ENCODE assay signal across 15 cellular contexts in the genomic region with DNA sequence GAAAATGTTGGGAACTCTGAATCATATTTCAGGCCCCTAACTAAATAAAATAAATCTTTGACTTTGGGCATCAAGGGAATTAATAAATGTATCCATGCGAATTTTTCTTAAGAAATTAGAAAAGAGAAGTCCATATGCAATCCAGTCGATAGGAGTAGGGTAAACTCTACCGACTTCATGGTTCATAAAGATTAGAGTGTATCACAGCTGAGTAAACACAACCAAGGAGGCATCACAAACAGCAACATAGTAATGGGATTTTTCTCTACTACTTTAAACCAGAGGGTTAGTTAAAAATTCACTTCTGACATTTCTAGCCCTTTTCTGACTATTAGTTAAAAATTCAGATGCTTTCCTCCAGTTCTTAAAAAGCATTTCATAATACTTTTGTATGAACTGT. TPM values are rescaled to one million over a fixed set of nuclear protein-coding genes. Genes with fewer than 3 reads are reported as not detected.
DNase-seq lines count a peak whose midpoint lies in the region; ATAC-seq and TF ChIP-seq lines count a peak whose summit lies in the region.
"Had no signal": no experiment of that assay in that cellular context is flagged by ENCODE, and none has a peak within 500 bp of the region (broad histone marks: within the 10 kb centered on the region; RNA-seq: fewer than 3 reads in every experiment).

No MANE protein-coding gene starts in this region.

- H4K20me1 ChIP-seq in smooth muscle cell (ENCODE audit: low read depth) = peaks cover 98% of the 10 kb centered on the region

- no peak overlapping the region for H3K4me3 ChIP-seq in smooth muscle cell
- H3K4me3 ChIP-seq: Peyer's patch had no signal

- ATAC-seq in HG03442 (IDR thresholded peaks at IDR 0.05; ENCODE audit: unreplicated experiment) (no peak), GM21367 (IDR thresholded peaks at IDR 0.05; ENCODE audit: unreplicated experiment) (no peak)

- no peak overlapping the region for H3K4me2 ChIP-seq in smooth muscle cell

- 62% methylated on average over 3 of the region's 3 CpGs for WGBS in smooth muscle cell (ENCODE audit: low lambda C conversion rate)

- H3K4me1 ChIP-seq in smooth muscle cell (ENCODE audit: low read depth) = peaks cover 58% of the 10 kb centered on the region
- H3K4me1 ChIP-seq: Peyer's patch had no signal

- TF ChIP-seq CTCF in smooth muscle cell (IDR thresholded peaks at IDR 0.05; ENCODE audit: borderline replicate concordance, insufficient read depth, poor library complexity, severe bottlenecking) = no peak

- H3K27me3 ChIP-seq in smooth muscle cell (ENCODE audit: low read depth) = no peaks in the 10 kb centered on the region
- H3K27me3 ChIP-seq: Peyer's patch had no signal

- peak overlapping the region; percentile 9 for H3K27ac ChIP-seq in smooth muscle cell (ENCODE audit: low read depth)
- H3K27ac ChIP-seq: Peyer's patch had no signal

- H3K9me3 ChIP-seq in smooth muscle cell (replicated peaks; ENCODE audit: low read depth) = no peaks in the 10 kb centered on the region
- H3K9me3 ChIP-seq: Peyer's patch had no signal

- H3K36me3 ChIP-seq in smooth muscle cell (ENCODE audit: low read depth) = no peaks in the 10 kb centered on the region
- H3K36me3 ChIP-seq: Peyer's patch had no signal

- no peak overlapping the region for H2AFZ ChIP-seq in smooth muscle cell (ENCODE audit: low read depth)

- DNase-seq in NCI-H345 (lab: John Stamatoyannopoulos, UW) = peak; percentile 39
- DNase-seq in NCI-H345 treated with DMSO at 0.1 percent for 48 hours (lab: John Stamatoyannopoulos, UW; ENCODE audit: unreplicated experiment) = no peak
- peak; percentile 30 to 58 for DNase-seq in NCI-H187 (lab: John Stamatoyannopoulos, UW)
- peak; percentile 68 for DNase-seq in left kidney (ENCODE audit: low read depth, low spot score)
- DNase-seq in smooth muscle cell (lab: John Stamatoyannopoulos, UW; ENCODE audit: unreplicated experiment) = no peak
- DNase-seq in DMS 273 (lab: John Stamatoyannopoulos, UW; ENCODE audit: unreplicated experiment) = no peak
- DNase-seq: C1 segment of cervical spinal cord, COR-L47, Kasumi-1, NCI-H1105 treated with DMSO at 0.1 percent for 48 hours, NCI-H2081, NCI-H82, Peyer's patch had no signal

- peaks cover 13% of the 10 kb centered on the region for H3F3A ChIP-seq in smooth muscle cell (ENCODE audit: low read depth)

- no peak overlapping the region for H3K9ac ChIP-seq in smooth muscle cell (ENCODE audit: low read depth)

- peaks cover 100% of the 10 kb centered on the region for H3K79me2 ChIP-seq in smooth muscle cell (ENCODE audit: low read depth)

RNA-seq across cellular contexts. Expression of gene SEPTIN11, which starts 19.9 kb away (rescaled TPM):
- 244 and 285 TPM in 2 replicates for total RNA-seq in smooth muscle cell
- 144 and 157 TPM in 2 replicates for polyA plus RNA-seq in smooth muscle cell

Comparison
In these comparisons a context has a peak if more than half of its experiments do, and no peak if none do; other contexts are left out.
1. DNase-seq: peak in NCI-H345 (single experiment), NCI-H187 (2 of 2) and left kidney (single experiment); none in NCI-H345 treated with DMSO at 0.1 percent for 48 hours (single experiment), smooth muscle cell (single experiment) and DMS 273 (single experiment).